ENCODE assay signal across 8 cellular contexts in genomic region chr1:218330043-218330623, GRCh38. TPM values are rescaled to one million over a fixed set of nuclear protein-coding genes. Genes with fewer than 3 reads are reported as not detected.
DNase-seq lines count a peak whose midpoint lies in the region; ATAC-seq lines count a peak whose summit lies in the region.

No MANE protein-coding gene starts in this region.

- H3K27ac ChIP-seq in mesenchymal stem cell (ENCODE audit: low read length, poor library complexity, severe bottlenecking), result no peak overlapping the region

- H3K4ac ChIP-seq in mesenchymal stem cell (ENCODE audit: low read depth in 1 of 2, low read length in 2 of 2), result no peak overlapping the region

- no peaks in the 10 kb centered on the region for H3K36me3 ChIP-seq in mesenchymal stem cell (ENCODE audit: control insufficient read depth in 1 of 2, insufficient read depth in 2 of 2, low read depth in 1 of 2, low read length in 2 of 2)

- H3K4me1 ChIP-seq in mesenchymal stem cell (ENCODE audit: control insufficient read depth, insufficient read depth, low read depth, low read length), result no peaks in the 10 kb centered on the region

- no peaks in the 10 kb centered on the region for H3K79me1 ChIP-seq in mesenchymal stem cell (replicated peaks; ENCODE audit: low read length, poor library complexity, severe bottlenecking)

- no peaks in the 10 kb centered on the region for H3K27me3 ChIP-seq in mesenchymal stem cell (ENCODE audit: control insufficient read depth in 1 of 2, insufficient read depth in 1 of 2, low read length in 2 of 2)

- H3K4me3 ChIP-seq in mesenchymal stem cell (ENCODE audit: insufficient read depth in 1 of 2, low read depth in 1 of 2, low read length in 2 of 2), result no peak overlapping the region

- no peak overlapping the region for H2BK120ac ChIP-seq in mesenchymal stem cell (ENCODE audit: low read depth, low read length)

- H2AFZ ChIP-seq in mesenchymal stem cell (ENCODE audit: low read depth, low read length), result no peak overlapping the region

- no peak overlapping the region for H4K91ac ChIP-seq in mesenchymal stem cell (ENCODE audit: low read length)

- DNase-seq in SHP77 treated with DMSO at 0.1 percent for 48 hours (lab: John Stamatoyannopoulos, UW) (peak; percentile 30), SHP77 (lab: John Stamatoyannopoulos, UW) (no peak), NCI-H345 treated with DMSO at 0.1 percent for 48 hours (lab: John Stamatoyannopoulos, UW; ENCODE audit: unreplicated experiment) (peak; percentile 18), cerebellum (ENCODE audit: low spot score) (peak; percentile 44), mesenchymal stem cell (peak; percentile 54)
- DNase-seq in activated naive CD4-positive, alpha-beta T cell treated with Interleukin-2 at 50 U/mL for 16 hours, result no peak

- H2BK12ac ChIP-seq in mesenchymal stem cell (ENCODE audit: low read length in 2 of 2), result no peak overlapping the region

- no peak overlapping the region for H3K4me2 ChIP-seq in mesenchymal stem cell (ENCODE audit: low read length, poor library complexity, severe bottlenecking)

- no peak overlapping the region for H2BK15ac ChIP-seq in mesenchymal stem cell (ENCODE audit: low read depth, poor library complexity, severe bottlenecking)

- peak overlapping the region; percentile 80 for H3K9ac ChIP-seq in mesenchymal stem cell (ENCODE audit: low read length)

- ATAC-seq in HG02938 (IDR thresholded peaks at IDR 0.05; ENCODE audit: unreplicated experiment) (peak; percentile 83), GM19467 (IDR thresholded peaks at IDR 0.05; ENCODE audit: unreplicated experiment) (no peak)

- H3K23ac ChIP-seq in mesenchymal stem cell (ENCODE audit: low read length in 2 of 2), result no peak overlapping the region

- no peak overlapping the region for H2BK5ac ChIP-seq in mesenchymal stem cell (ENCODE audit: low read depth, low read length, poor library complexity, severe bottlenecking)

- no peak overlapping the region for H4K8ac ChIP-seq in mesenchymal stem cell (ENCODE audit: low read length)

- H3K18ac ChIP-seq in mesenchymal stem cell (ENCODE audit: low read depth in 1 of 2, low read length in 2 of 2), result no peak overlapping the region

- WGBS in mesenchymal stem cell, result no CpG with 5 or more reads among the region's 4 CpGs

- no peak overlapping the region for H2AK5ac ChIP-seq in mesenchymal stem cell (ENCODE audit: low read length, severe bottlenecking)

- no peak overlapping the region for H3K14ac ChIP-seq in mesenchymal stem cell (ENCODE audit: low read length in 2 of 2)

- no peaks in the 10 kb centered on the region for H3K9me3 ChIP-seq in mesenchymal stem cell (ENCODE audit: control insufficient read depth, low read length)

RNA-seq across cellular contexts. Expression of gene TGFB2, which starts 15.0 kb away (rescaled TPM):
- total RNA-seq in cerebellum, result 28.1 TPM
- polyA plus RNA-seq in mesenchymal stem cell (2013, experiment 1 of 2), result 23.5 TPM
- polyA plus RNA-seq in mesenchymal stem cell (2013, experiment 2 of 2), result 23.9 TPM

RNA-seq across cellular contexts. Expression of gene RRP15, which starts 45.0 kb away (rescaled TPM):
- total RNA-seq in cerebellum, result 12.8 TPM
- polyA plus RNA-seq in mesenchymal stem cell (2013, experiment 1 of 2), result 40.0 TPM
- polyA plus RNA-seq in mesenchymal stem cell (2013, experiment 2 of 2), result 36.7 TPM

Comparison
In these comparisons a context has a peak if more than half of its experiments do, and no peak if none do; other contexts are left out.
1. DNase-seq: peak in SHP77 treated with DMSO at 0.1 percent for 48 hours (single experiment), NCI-H345 treated with DMSO at 0.1 percent for 48 hours (single experiment), cerebellum (single experiment) and mesenchymal stem cell (single experiment); none in SHP77 (0 of 2) and activated naive CD4-positive, alpha-beta T cell treated with Interleukin-2 at 50 U/mL for 16 hours (single experiment).